Comparison of ENCODE assay signal across 26 cellular contexts in the genomic region with DNA sequence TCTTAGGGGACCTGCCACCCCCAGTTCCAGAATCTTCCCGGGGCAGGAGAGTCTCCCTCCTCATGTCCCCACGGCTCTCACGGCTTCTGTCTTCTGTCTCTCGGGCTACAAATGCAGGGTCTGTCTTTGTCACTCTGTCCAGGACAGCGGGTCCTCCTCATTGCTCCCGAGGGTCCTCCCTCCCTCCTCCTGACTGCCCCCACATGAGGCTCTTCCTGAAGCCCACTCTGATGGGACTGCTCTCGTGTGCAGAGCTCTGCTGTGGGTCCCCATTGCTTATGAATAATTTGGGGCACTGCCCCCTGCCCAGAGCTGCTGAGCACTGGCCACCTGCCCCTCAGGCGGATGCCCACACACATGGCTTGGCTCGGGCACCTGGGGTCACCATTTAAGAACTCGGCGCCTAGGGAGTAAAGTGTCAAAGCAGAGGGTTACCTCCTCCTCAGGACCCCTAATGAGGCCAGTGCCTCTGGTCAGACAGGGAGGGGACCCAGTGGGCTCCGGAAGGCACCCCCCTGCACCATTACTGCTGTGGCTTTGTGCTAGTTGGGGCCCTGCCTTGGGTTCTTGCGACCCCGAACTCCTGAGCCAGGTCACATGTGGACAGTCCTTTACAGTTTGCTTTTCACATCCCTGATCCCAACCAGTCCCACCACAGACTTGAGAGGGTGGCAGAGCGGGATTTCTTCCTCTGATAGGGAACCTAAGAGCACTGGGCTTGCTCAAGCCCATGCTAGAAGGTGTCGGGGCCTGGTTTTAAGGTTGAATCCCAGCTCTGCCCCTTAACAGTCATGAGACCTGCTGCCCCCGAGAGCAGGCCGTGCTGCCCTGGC. TPM values are rescaled to one million over a fixed set of nuclear protein-coding genes. Genes with fewer than 3 reads are reported as not detected.
"Had no signal": no experiment of that assay in that cellular context is flagged by ENCODE, and none has a peak within 500 bp of the region (broad histone marks: within the 10 kb centered on the region; RNA-seq: fewer than 3 reads in every experiment).

No MANE protein-coding gene starts in this region.

- ATAC-seq: naive thymus-derived CD4-positive, alpha-beta T cell; right lobe of liver; stimulated activated effector memory CD8-positive, alpha-beta T cell treated with anti-CD3 and anti-CD28 coated beads, Interleukin-12 subunit alpha, Interleukin-12 subunit beta, amount 100 ng/mL, for 72 hours; T-helper 17 cell had no signal

- H3K36me3 Mint-ChIP-seq: activated CD4-positive, alpha-beta memory T cell treated with anti-CD3 and anti-CD28 coated beads for 36 hours; memory B cell; stimulated activated effector memory CD8-positive, alpha-beta T cell treated with anti-CD3 and anti-CD28 coated beads, Interleukin-12 subunit alpha, Interleukin-12 subunit beta, amount 100 ng/mL, for 72 hours had no signal

- H3K27me3 ChIP-seq: colonic mucosa, esophagus squamous epithelium, right lobe of liver, uterus had no signal

- H3K9me3 Mint-ChIP-seq: activated CD4-positive, alpha-beta memory T cell treated with anti-CD3 and anti-CD28 coated beads for 36 hours; activated CD4-positive, alpha-beta T cell treated with anti-CD3 and anti-CD28 coated beads, Interleukin-2, amount 10 ng/mL, durations not matched to agents 24 days and 14 days; activated T-helper 1 cell treated with anti-CD3 and anti-CD28 coated beads, Interleukin-12 subunit alpha, Interleukin-12 subunit beta, Interleukin-2, Interleukin-4 antibody, amounts not matched to agents 30 ng/mL and 10 ng/mL and 1 ng/mL, durations not matched to agents 14 hours and 24 hours and 36 hours; memory B cell; naive thymus-derived CD4-positive, alpha-beta T cell; stimulated activated effector memory CD8-positive, alpha-beta T cell treated with anti-CD3 and anti-CD28 coated beads, Interleukin-12 subunit alpha, Interleukin-12 subunit beta, amount 100 ng/mL, for 72 hours; stimulated activated naive CD8-positive, alpha-beta T cell treated with anti-CD3 and anti-CD28 coated beads, Interleukin-15, Interleukin-2, amounts not matched to agents 100 ng/mL and 50 ng/mL, for 24 hours had no signal

- H3K9me3 ChIP-seq: colonic mucosa, esophagus squamous epithelium, right lobe of liver, thoracic aorta, uterus had no signal

- H3K4me1 ChIP-seq: colonic mucosa, right lobe of liver, uterus had no signal

- H3K4me1 Mint-ChIP-seq: memory B cell; stimulated activated effector memory CD8-positive, alpha-beta T cell treated with anti-CD3 and anti-CD28 coated beads, Interleukin-12 subunit alpha, Interleukin-12 subunit beta, amount 100 ng/mL, for 72 hours had no signal

- H3K4me3 Mint-ChIP-seq: activated CD4-positive, alpha-beta memory T cell treated with anti-CD3 and anti-CD28 coated beads for 36 hours; activated CD4-positive, alpha-beta T cell treated with anti-CD3 and anti-CD28 coated beads, Interleukin-2, amount 10 ng/mL, durations not matched to agents 24 days and 14 days; activated T-helper 1 cell treated with anti-CD3 and anti-CD28 coated beads, Interleukin-12 subunit alpha, Interleukin-12 subunit beta, Interleukin-2, Interleukin-4 antibody, amounts not matched to agents 30 ng/mL and 10 ng/mL and 1 ng/mL, durations not matched to agents 14 hours and 24 hours and 36 hours; memory B cell; naive thymus-derived CD4-positive, alpha-beta T cell; stimulated activated effector memory CD8-positive, alpha-beta T cell treated with anti-CD3 and anti-CD28 coated beads, Interleukin-12 subunit alpha, Interleukin-12 subunit beta, amount 100 ng/mL, for 72 hours; stimulated activated naive CD8-positive, alpha-beta T cell treated with anti-CD3 and anti-CD28 coated beads, Interleukin-15, Interleukin-2, amounts not matched to agents 100 ng/mL and 50 ng/mL, for 24 hours; T-helper 17 cell had no signal

- H3K27ac Mint-ChIP-seq: activated CD4-positive, alpha-beta memory T cell treated with anti-CD3 and anti-CD28 coated beads for 36 hours; activated CD4-positive, alpha-beta T cell treated with anti-CD3 and anti-CD28 coated beads, Interleukin-2, amount 10 ng/mL, durations not matched to agents 24 days and 14 days; activated T-helper 1 cell treated with anti-CD3 and anti-CD28 coated beads, Interleukin-12 subunit alpha, Interleukin-12 subunit beta, Interleukin-2, Interleukin-4 antibody, amounts not matched to agents 30 ng/mL and 10 ng/mL and 1 ng/mL, durations not matched to agents 14 hours and 24 hours and 36 hours; memory B cell; naive thymus-derived CD4-positive, alpha-beta T cell; stimulated activated effector memory CD8-positive, alpha-beta T cell treated with anti-CD3 and anti-CD28 coated beads, Interleukin-12 subunit alpha, Interleukin-12 subunit beta, amount 100 ng/mL, for 72 hours; stimulated activated naive CD8-positive, alpha-beta T cell treated with anti-CD3 and anti-CD28 coated beads, Interleukin-15, Interleukin-2, amounts not matched to agents 100 ng/mL and 50 ng/mL, for 24 hours; T-helper 17 cell had no signal

- H3K27ac ChIP-seq: colonic mucosa, epithelial cell of prostate, esophagus squamous epithelium, right lobe of liver, thoracic aorta, uterus had no signal

- H3K27me3 Mint-ChIP-seq: activated CD4-positive, alpha-beta memory T cell treated with anti-CD3 and anti-CD28 coated beads for 36 hours; activated CD4-positive, alpha-beta T cell treated with anti-CD3 and anti-CD28 coated beads, Interleukin-2, amount 10 ng/mL, durations not matched to agents 24 days and 14 days; naive thymus-derived CD4-positive, alpha-beta T cell; stimulated activated naive CD8-positive, alpha-beta T cell treated with anti-CD3 and anti-CD28 coated beads, Interleukin-15, Interleukin-2, amounts not matched to agents 100 ng/mL and 50 ng/mL, for 24 hours; T-helper 17 cell had no signal

- H3K36me3 ChIP-seq: colonic mucosa, right lobe of liver, uterus had no signal

- DNase-seq: activated CD4-positive, alpha-beta memory T cell treated with anti-CD3 and anti-CD28 coated beads for 36 hours; activated CD4-positive, alpha-beta T cell treated with anti-CD3 and anti-CD28 coated beads, Interleukin-2, amount 10 ng/mL, durations not matched to agents 24 days and 14 days; activated CD4-positive, CD25-positive, alpha-beta regulatory T cell treated with anti-CD3 and anti-CD28 coated beads, Interleukin-2, amount 50 U/mL, for 72 hours; activated CD8-positive, alpha-beta memory T cell treated with anti-CD3 and anti-CD28 coated beads, Interleukin-2, amount 50 U/mL, for 4 hours; activated effector memory CD4-positive, alpha-beta T cell treated with anti-CD3 and anti-CD28 coated beads, Interleukin-2, amount 50 U/mL, for 16 hours; activated naive CD4-positive, alpha-beta T cell treated with anti-CD3 and anti-CD28 coated beads, Interleukin-2, amount 50 U/mL, for 16 hours; activated T-cell treated with anti-CD3 and anti-CD28 coated beads, Interleukin-2, amount 50 U/mL, for 1 hour; amygdala; colonic mucosa; effector CD8-positive, alpha-beta T cell; esophagus squamous epithelium; midbrain; naive thymus-derived CD4-positive, alpha-beta T cell; occipital lobe; stimulated activated CD4-positive, alpha-beta T cell treated with anti-CD3 and anti-CD28 coated beads, Interleukin-4, amount 100 ng/mL, for 24 hours; T-helper 17 cell; T1000; trophoblast cell; uterus had no signal

- H3K4me3 ChIP-seq: colonic mucosa, esophagus squamous epithelium, right lobe of liver, thoracic aorta, uterus had no signal

RNA-seq across cellular contexts. Expression of a gene that starts 46.8 kb away (rescaled TPM):
- total RNA-seq: activated CD4-positive, alpha-beta memory T cell treated with anti-CD3 and anti-CD28 coated beads for 36 hours; activated CD4-positive, alpha-beta T cell treated with anti-CD3 and anti-CD28 coated beads, Interleukin-2, amount 10 ng/mL, durations not matched to agents 24 days and 14 days; activated T-helper 1 cell treated with anti-CD3 and anti-CD28 coated beads, Interleukin-12 subunit alpha, Interleukin-12 subunit beta, Interleukin-2, Interleukin-4 antibody, amounts not matched to agents 30 ng/mL and 10 ng/mL and 1 ng/mL, durations not matched to agents 14 hours and 24 hours and 36 hours had no signal
